14 cellular contexts compared by ENCODE assay signal in the genomic region with DNA sequence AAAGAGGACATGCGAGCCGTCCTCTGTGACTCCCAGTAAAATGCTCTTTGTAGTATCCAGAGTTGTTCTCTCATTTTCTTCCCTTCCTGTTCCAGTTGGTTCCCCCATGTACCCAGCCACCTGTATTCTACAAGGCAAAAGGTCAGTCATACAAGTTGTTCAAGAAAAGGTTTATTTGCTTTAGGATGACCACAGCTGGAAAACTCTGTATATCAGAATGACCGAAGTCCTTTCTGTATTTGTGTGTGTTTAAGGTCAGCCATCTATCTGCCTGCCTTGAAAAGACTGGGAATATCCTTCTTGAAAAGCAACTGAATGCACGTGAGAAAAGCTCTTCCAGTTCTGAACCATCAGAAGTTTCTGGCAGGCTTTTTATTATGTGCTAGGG. TPM values are rescaled to one million over a fixed set of nuclear protein-coding genes. Genes with fewer than 3 reads are reported as not detected.
DNase-seq lines count a peak whose midpoint lies in the region; ATAC-seq and TF ChIP-seq lines count a peak whose summit lies in the region.
"Had no signal": no experiment of that assay in that cellular context is flagged by ENCODE, and none has a peak within 500 bp of the region (broad histone marks: within the 10 kb centered on the region; RNA-seq: fewer than 3 reads in every experiment).

No MANE protein-coding gene starts in this region.

- TF ChIP-seq POLR2A in right lobe of liver (IDR thresholded peaks at IDR 0.05) (no peak), transverse colon (IDR thresholded peaks at IDR 0.05) (no peak)

- no peak overlapping the region for H3K4me3 ChIP-seq in right lobe of liver
- H3K4me3 ChIP-seq in transverse colon, result no peak overlapping the region
- H3K4me3 ChIP-seq: PC-9 had no signal

- no peak overlapping the region for H3K4me3 Mint-ChIP-seq in endothelial cell (ENCODE audit: unreplicated experiment)
- no peak overlapping the region for H3K4me3 Mint-ChIP-seq in activated naive CD4-positive, alpha-beta T cell treated with anti-CD3 and anti-CD28 coated beads for 36 hours
- H3K4me3 Mint-ChIP-seq: H9 had no signal

- H3K36me3 Mint-ChIP-seq in endothelial cell (ENCODE audit: low read depth, unreplicated experiment), result no peaks in the 10 kb centered on the region
- no peaks in the 10 kb centered on the region for H3K36me3 Mint-ChIP-seq in activated naive CD4-positive, alpha-beta T cell treated with anti-CD3 and anti-CD28 coated beads for 36 hours (ENCODE audit: low read depth)

- H3K9me3 Mint-ChIP-seq in endothelial cell (ENCODE audit: unreplicated experiment), result no peaks in the 10 kb centered on the region
- no peaks in the 10 kb centered on the region for H3K9me3 Mint-ChIP-seq in activated naive CD4-positive, alpha-beta T cell treated with anti-CD3 and anti-CD28 coated beads for 36 hours
- H3K9me3 Mint-ChIP-seq: H9 had no signal

- TF ChIP-seq CTCF in endothelial cell (IDR thresholded peaks at IDR 0.05; ENCODE audit: unreplicated experiment) (no peak), right lobe of liver (IDR thresholded peaks at IDR 0.05) (no peak), transverse colon (IDR thresholded peaks at IDR 0.05) (no peak)

- 20% methylated on average over 4 of the region's 4 CpGs for WGBS in right lobe of liver (ENCODE audit: insufficient coverage, low coverage, low lambda C conversion rate, missing lambda C conversion rate)
- WGBS in transverse colon (ENCODE audit: low coverage in 1 of 2), 2 donors, result 28 to 76% methylated on average over 2 to 4 of the region's 4 CpGs

- H3K9me3 ChIP-seq in right lobe of liver (no peaks in the 10 kb centered on the region), transverse colon (no peaks in the 10 kb centered on the region)

- peak overlapping the region; percentile 19 to 74 (median 54) for H3K27ac ChIP-seq in right lobe of liver
- H3K27ac ChIP-seq in transverse colon, result peak overlapping the region in 3 of 4 donors; percentile 1 to 47 (median 29)
- H3K27ac ChIP-seq: PC-9 had no signal

- ATAC-seq in right lobe of liver, result peak in 3 of 4 donors; percentile 4 to 15 (median 5)

- intact Hi-C loops in right lobe of liver (cut with DNase I), result no loop called here
- intact Hi-C loops in transverse colon (cut with DNase I; ENCODE audit: low total_unique reads), result loop anchor here (5.0 kb wide), 1 partner anchor 509 kb away; no protein-coding TSS in a partner anchor
- intact Hi-C loops in activated naive CD4-positive, alpha-beta T cell treated with anti-CD3 and anti-CD28 coated beads for 36 hours (cut with micrococcal nuclease), result no loop called here

- no peaks in the 10 kb centered on the region for H3K27me3 ChIP-seq in right lobe of liver
- no peaks in the 10 kb centered on the region for H3K27me3 ChIP-seq in transverse colon

- in situ Hi-C loops in transverse colon (cut with MboI; ENCODE audit: low pct_ligation_motif_present in 1 of 4, low pct_unique_long_range_greater_than_20kb in 1 of 4, low sequenced_read_pairs in 3 of 4), result loop anchor here in 3 of 4 donors (5.0 to 25.0 kb wide), 3 partner anchors 169 to 514 kb away; a partner anchor contains a TSS

- no peak for TF ChIP-seq EP300 in transverse colon (IDR thresholded peaks at IDR 0.05; ENCODE audit: low read depth)

- H3K4me1 Mint-ChIP-seq in endothelial cell (ENCODE audit: unreplicated experiment), result peaks cover 26% of the 10 kb centered on the region
- no peaks in the 10 kb centered on the region for H3K4me1 Mint-ChIP-seq in activated naive CD4-positive, alpha-beta T cell treated with anti-CD3 and anti-CD28 coated beads for 36 hours (ENCODE audit: low read depth)

- H3K27me3 Mint-ChIP-seq in endothelial cell (ENCODE audit: unreplicated experiment), result peaks cover 1% of the 10 kb centered on the region
- peaks cover 8% of the 10 kb centered on the region for H3K27me3 Mint-ChIP-seq in activated naive CD4-positive, alpha-beta T cell treated with anti-CD3 and anti-CD28 coated beads for 36 hours (ENCODE audit: low read depth)

- H3K36me3 ChIP-seq in right lobe of liver (no peaks in the 10 kb centered on the region), transverse colon (no peaks in the 10 kb centered on the region)

- H3K4me1 ChIP-seq in right lobe of liver, result peaks cover 0 to 82% (median 40%) of the 10 kb centered on the region in 4 donors
- H3K4me1 ChIP-seq in transverse colon, result peaks cover 2 to 26% (median 18%) of the 10 kb centered on the region in 4 donors

- CTCF ChIA-PET in activated naive CD4-positive, alpha-beta T cell treated with anti-CD3 and anti-CD28 coated beads for 36 hours (lab: Charles Lee), result interaction anchor here (0.7 to 13.9 kb wide), 6 partner anchors 14 to 175 kb away, joined by 3 to 285 read pairs (median 6); no protein-coding TSS in a partner anchor

- DNase-seq in HT-29 (ENCODE audit: low spot score), result peak; percentile 32
- no peak for DNase-seq in endothelial cell (ENCODE audit: low spot score)
- DNase-seq in right lobe of liver, result no peak
- DNase-seq in transverse colon, result no peak
- no peak for DNase-seq in activated naive CD4-positive, alpha-beta T cell treated with anti-CD3 and anti-CD28 coated beads for 36 hours
- DNase-seq in NCI-H510A treated with DMSO at 0.1 percent for 48 hours (lab: John Stamatoyannopoulos, UW), result no peak
- DNase-seq in SHP77 (lab: John Stamatoyannopoulos, UW), result no peak
- DNase-seq: AML-193, H9, NCI-H1436, NCI-H2081, NCI-H524 treated with DMSO at 0.1 percent for 48 hours, PC-9 had no signal

- peak overlapping the region; percentile 70 for H3K27ac Mint-ChIP-seq in endothelial cell (ENCODE audit: unreplicated experiment)
- H3K27ac Mint-ChIP-seq in activated naive CD4-positive, alpha-beta T cell treated with anti-CD3 and anti-CD28 coated beads for 36 hours, result no peak overlapping the region
- H3K27ac Mint-ChIP-seq: H9 had no signal

RNA-seq across cellular contexts. Expression of a gene that starts 8.4 kb away (rescaled TPM):
- not detected in 2 replicates for total RNA-seq in HT-29 (2014; rRNA removed; shearing (Covaris generic))
- total RNA-seq in endothelial cell (ENCODE audit: unreplicated experiment) (not detected), right lobe of liver (10 to 100 TPM; 26.5 to 52.6 (median 36.5) TPM), transverse colon (not detected)
- total RNA-seq in activated naive CD4-positive, alpha-beta T cell treated with anti-CD3 and anti-CD28 coated beads for 36 hours, result not detected
- total RNA-seq: A673, H9, PC-9 had no signal

RNA-seq across cellular contexts. Expression of a gene that starts 13.6 kb away (rescaled TPM):
- total RNA-seq in HT-29 (2014; rRNA removed; shearing (Covaris generic)), result 0.15 and 0.37 TPM in 2 replicates
- not detected for total RNA-seq in endothelial cell (ENCODE audit: unreplicated experiment)
- 100 to 1,000 TPM in 1 of 6 experiments, 10 to 100 TPM in 4, 1 to 10 TPM in 1; 8.9 to 130 (median 30.7) TPM for total RNA-seq in right lobe of liver
- 10 to 100 TPM in 1 of 4 donors, 1 to 10 TPM in 3; 4.2 to 19.5 (median 6.8) TPM for total RNA-seq in transverse colon
- total RNA-seq in activated naive CD4-positive, alpha-beta T cell treated with anti-CD3 and anti-CD28 coated beads for 36 hours, result not detected
- total RNA-seq: A673, H9, PC-9 had no signal

RNA-seq across cellular contexts. Expression of a gene that starts 28.4 kb away (rescaled TPM):
- 6.1 and 8.4 TPM in 2 replicates for total RNA-seq in HT-29 (2014; rRNA removed; shearing (Covaris generic))
- total RNA-seq in endothelial cell (ENCODE audit: unreplicated experiment), result not detected
- total RNA-seq in right lobe of liver, result 10 to 100 TPM; 11.0 to 19.2 (median 16.2) TPM
- 10 to 100 TPM in 3 of 4 donors, 1 to 10 TPM in 1; 6.8 to 68.8 (median 31.5) TPM for total RNA-seq in transverse colon
- not detected for total RNA-seq in activated naive CD4-positive, alpha-beta T cell treated with anti-CD3 and anti-CD28 coated beads for 36 hours
- total RNA-seq: A673, H9, PC-9 had no signal

RNA-seq across cellular contexts. Expression of a gene that starts 29.4 kb away (rescaled TPM):
- total RNA-seq in HT-29 (2014; rRNA removed; shearing (Covaris generic)), result not detected in 2 replicates
- total RNA-seq in endothelial cell (ENCODE audit: unreplicated experiment) (not detected), right lobe of liver (not detected), transverse colon (not detected)
- total RNA-seq in activated naive CD4-positive, alpha-beta T cell treated with anti-CD3 and anti-CD28 coated beads for 36 hours, result not detected
- total RNA-seq: A673, H9, PC-9 had no signal

RNA-seq across cellular contexts. Expression of a gene that starts 42.4 kb away (rescaled TPM):
- 4.9 and 11.3 TPM in 2 replicates for total RNA-seq in HT-29 (2014; rRNA removed; shearing (Covaris generic))
- total RNA-seq in endothelial cell (ENCODE audit: unreplicated experiment), result 0.67 TPM
- total RNA-seq in right lobe of liver, result not detected
- 10 to 100 TPM in 1 of 4 donors, not detected in 3; 39.2 TPM for total RNA-seq in transverse colon
- total RNA-seq in activated naive CD4-positive, alpha-beta T cell treated with anti-CD3 and anti-CD28 coated beads for 36 hours, result 10 to 100 TPM; 18.6 to 21.6 TPM

Comparison
In these comparisons a context has a peak if more than half of its experiments do, and no peak if none do; other contexts are left out.
1. RNA of a gene that starts 8.4 kb away (total RNA-seq): 26.5 to 52.6 TPM in right lobe of liver; not detected in transverse colon, not detected in HT-29, not detected in endothelial cell (single experiment) and not detected in activated naive CD4-positive, alpha-beta T cell treated with anti-CD3 and anti-CD28 coated beads for 36 hours; every median in the first group is over 10 times any median in the second.